Comparison of ENCODE assay signal across 21 cellular contexts in genomic region chr1:190000365-190000872, GRCh38.
DNase-seq lines count a peak whose midpoint lies in the region; ATAC-seq, FAIRE-seq and TF ChIP-seq lines count a peak whose summit lies in the region.
"Had no signal": no experiment of that assay in that cellular context is flagged by ENCODE, and none has a peak within 500 bp of the region (broad histone marks: within the 10 kb centered on the region; RNA-seq: fewer than 3 reads in every experiment).

No MANE protein-coding gene starts in this region.

- H3K27me3 ChIP-seq in GM23338 (ENCODE audit: insufficient read depth) (no peaks in the 10 kb centered on the region), bronchial epithelial cell (ENCODE audit: control insufficient read depth, insufficient read depth, low read length) (no peaks in the 10 kb centered on the region), skeletal muscle satellite cell (ENCODE audit: control insufficient read depth, insufficient read depth, low read length) (no peaks in the 10 kb centered on the region)
- H3K27me3 ChIP-seq: right lobe of liver, stomach had no signal

- DNase-seq in GM23338 (ENCODE audit: low spot score): no peak
- peak; percentile 42 for DNase-seq in OCI-M1 (lab: John Stamatoyannopoulos, UW)
- peak; percentile 51 for DNase-seq in bronchial epithelial cell (ENCODE audit: low read depth)
- DNase-seq in NCI-H2107 treated with DMSO at 0.1 percent for 48 hours (lab: John Stamatoyannopoulos, UW; ENCODE audit: unreplicated experiment): no peak
- DNase-seq: AML-193; cerebellar nuclear complex; GF-D8; lower lobe of right lung; MM.1S; NCI-H2029; NCI-H510A; right lobe of liver; SHP77 treated with DMSO at 0.1 percent for 48 hours; stimulated activated CD4-positive, alpha-beta T cell treated with anti-CD3 and anti-CD28 coated beads, Interleukin-2, amount 100 ng/mL, for 24 hours; stomach; T-helper 2 cell had no signal

- H3K27ac ChIP-seq in GM23338 (ENCODE audit: low read depth): no peak overlapping the region
- H3K27ac ChIP-seq: lower lobe of right lung, right lobe of liver, stomach had no signal

- H4K20me1 ChIP-seq in GM23338 (replicated peaks; ENCODE audit: insufficient read depth): no peaks in the 10 kb centered on the region

- H3K9me3 ChIP-seq in skeletal muscle satellite cell (replicated peaks; ENCODE audit: low read length): no peaks in the 10 kb centered on the region
- H3K9me3 ChIP-seq: lower lobe of right lung, right lobe of liver, stomach had no signal

- ATAC-seq in GM23338 (no peak), GM21360 (IDR thresholded peaks at IDR 0.05; ENCODE audit: unreplicated experiment) (no peak), GM18861 (IDR thresholded peaks at IDR 0.05; ENCODE audit: unreplicated experiment) (no peak)
- ATAC-seq: GM12878, lower lobe of right lung, right lobe of liver had no signal

- peak overlapping the region; percentile 21; the same call in 1 of the 2 replicates for H3K27ac Mint-ChIP-seq in GM23338
- H3K27ac Mint-ChIP-seq: activated T-helper 2 cell treated with anti-CD3 and anti-CD28 coated beads, Interferon-gamma antibody, Interleukin-2, Interleukin-4, amounts not matched to agents 10 μg/mL and 5 μg/mL and 100 μg/mL, durations not matched to agents 14 hours and 24 hours and 36 hours had no signal

- no peaks in the 10 kb centered on the region for H3K36me3 Mint-ChIP-seq in GM23338 (ENCODE audit: low read depth)

- no peaks in the 10 kb centered on the region for H3K9me3 Mint-ChIP-seq in GM23338

- no peak overlapping the region for H2AFZ ChIP-seq in GM23338

- H3K9ac ChIP-seq in skeletal muscle satellite cell (ENCODE audit: low read depth, low read length): no peak overlapping the region

- H3K4me3 ChIP-seq in GM23338 (no peak overlapping the region), bronchial epithelial cell (ENCODE audit: low read depth, low read length) (no peak overlapping the region), skeletal muscle satellite cell (ENCODE audit: low read length) (no peak overlapping the region)
- H3K4me3 ChIP-seq: GM12878, lower lobe of right lung, right lobe of liver, stomach had no signal

- H3K79me2 ChIP-seq in GM23338 (replicated peaks; ENCODE audit: insufficient read depth): no peaks in the 10 kb centered on the region

- no peak for TF ChIP-seq CTCF in GM23338 (conservative IDR thresholded peaks at IDR 0.05; ENCODE audit: low read depth in 2 of 2)
- TF ChIP-seq CTCF in bronchial epithelial cell (IDR thresholded peaks at IDR 0.05; ENCODE audit: insufficient read depth, low read length, severe bottlenecking): no peak

- FAIRE-seq in bronchial epithelial cell (lab: Jason Lieb, UNC): no peak
- FAIRE-seq: GM12878 had no signal

- peaks cover 2% of the 10 kb centered on the region for H3K27me3 Mint-ChIP-seq in GM23338 (ENCODE audit: insufficient read depth, low read depth, poor library complexity)

- no peak overlapping the region for H3K4me3 Mint-ChIP-seq in GM23338

- H3K4me1 ChIP-seq in GM23338 (ENCODE audit: insufficient read depth) (0 out of 2 replicates have a peak, but pooled peaks cover 4% of the 10 kb centered on the region), skeletal muscle satellite cell (ENCODE audit: control insufficient read depth, insufficient read depth, low read length) (peaks cover 9% of the 10 kb centered on the region)
- H3K4me1 ChIP-seq: lower lobe of right lung, right lobe of liver, stomach had no signal

- no peak overlapping the region for H3K4me2 ChIP-seq in GM23338
- H3K4me2 ChIP-seq in skeletal muscle satellite cell (ENCODE audit: low read length): peak overlapping the region; percentile 49

- H3K9me2 ChIP-seq in GM23338 (ENCODE audit: insufficient read depth): no peaks in the 10 kb centered on the region

- peaks cover 9% of the 10 kb centered on the region; the same call in 2 of the 3 replicates for H3K4me1 Mint-ChIP-seq in GM23338

- H3K36me3 ChIP-seq in GM23338 (ENCODE audit: insufficient read depth): no peaks in the 10 kb centered on the region
- H3K36me3 ChIP-seq in bronchial epithelial cell (ENCODE audit: control insufficient read depth, insufficient read depth, low read length): no peaks in the 10 kb centered on the region
- H3K36me3 ChIP-seq in skeletal muscle satellite cell (ENCODE audit: insufficient read depth, low read length): no peaks in the 10 kb centered on the region
- H3K36me3 ChIP-seq: lower lobe of right lung, right lobe of liver, stomach had no signal

- no peaks in the 10 kb centered on the region for H3F3A ChIP-seq in GM23338 (replicated peaks; ENCODE audit: low read depth)

TF ChIP-seq in GM23338, 12 proteins besides CTCF, POLR2A, EP300 and RAD21 (continues in another document):
- TF ChIP-seq ZNF462 (CRISPR knock-in tag; IDR thresholded peaks at IDR 0.05) (no peak), STAT1 (IDR thresholded peaks at IDR 0.05; ENCODE audit: unreplicated experiment) (no peak), EZH2 (IDR thresholded peaks at IDR 0.05; ENCODE audit: low read depth, unreplicated experiment) (no peak), POLR2AphosphoS5 (IDR thresholded peaks at IDR 0.05; ENCODE audit: low read depth) (no peak), ZNF114 (CRISPR knock-in tag; IDR thresholded peaks at IDR 0.05) (no peak), ZNF331 (CRISPR knock-in tag; IDR thresholded peaks at IDR 0.05; ENCODE audit: low read depth) (no peak), NANOG (IDR thresholded peaks at IDR 0.05; ENCODE audit: borderline replicate concordance) (no peak), CREB1 (CRISPR knock-in tag; IDR thresholded peaks at IDR 0.05; ENCODE audit: low read depth) (no peak)
- TF ChIP-seq, protein P1, sequence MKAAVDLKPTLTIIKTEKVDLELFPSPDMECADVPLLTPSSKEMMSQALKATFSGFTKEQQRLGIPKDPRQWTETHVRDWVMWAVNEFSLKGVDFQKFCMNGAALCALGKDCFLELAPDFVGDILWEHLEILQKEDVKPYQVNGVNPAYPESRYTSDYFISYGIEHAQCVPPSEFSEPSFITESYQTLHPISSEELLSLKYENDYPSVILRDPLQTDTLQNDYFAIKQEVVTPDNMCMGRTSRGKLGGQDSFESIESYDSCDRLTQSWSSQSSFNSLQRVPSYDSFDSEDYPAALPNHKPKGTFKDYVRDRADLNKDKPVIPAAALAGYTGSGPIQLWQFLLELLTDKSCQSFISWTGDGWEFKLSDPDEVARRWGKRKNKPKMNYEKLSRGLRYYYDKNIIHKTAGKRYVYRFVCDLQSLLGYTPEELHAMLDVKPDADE (IDR thresholded peaks at IDR 0.05): no peak

Comparison
In these comparisons a context has a peak if more than half of its experiments do, and no peak if none do; other contexts are left out.
1. DNase-seq: peak in OCI-M1 (single experiment) and bronchial epithelial cell (single experiment); none in GM23338 (single experiment) and NCI-H2107 treated with DMSO at 0.1 percent for 48 hours (single experiment).